ENCODE assay signal across 2 cellular contexts in genomic region chr2:215505044-215505786, GRCh38.
A peak's percentile ranks its signal among the peaks of the same experiment; 100 is the strongest.
TF ChIP-seq lines count a peak whose summit lies in the region.

No MANE protein-coding gene starts in this region.

TF ChIP-seq in K562, 482 proteins besides CTCF, POLR2A, EP300 and RAD21 (continued from another document and continues in another):
- no peak for TF ChIP-seq ZNF398 (CRISPR knock-in tag; IDR thresholded peaks at IDR 0.05)
- TF ChIP-seq ZNF282 (CRISPR knock-in tag; IDR thresholded peaks at IDR 0.05): no peak
- peak; percentile 41; the same call in 1 of the 2 replicates for TF ChIP-seq FOSL1 (tag; conservative IDR thresholded peaks at IDR 0.05)
- TF ChIP-seq TEAD4 (IDR thresholded peaks at IDR 0.05; ENCODE audit: low read length): peak; percentile 93
- TF ChIP-seq TEAD4 (CRISPR knock-in tag; IDR thresholded peaks at IDR 0.05; ENCODE audit: borderline replicate concordance): no peak
- no peak for TF ChIP-seq TFAM (CRISPR knock-in tag; conservative IDR thresholded peaks at IDR 0.05)
- no peak for TF ChIP-seq TSC22D4 (tag; IDR thresholded peaks at IDR 0.05)
- no peak for TF ChIP-seq ZNF347 (CRISPR knock-in tag; IDR thresholded peaks at IDR 0.05; ENCODE audit: low read depth)
- TF ChIP-seq DPF2 (IDR thresholded peaks at IDR 0.05): peak; percentile 96
- peak; percentile 93 to 95 for TF ChIP-seq TRIM24 (IDR thresholded peaks at IDR 0.05)
- peak in 1 of 2 experiments; percentile 20 for TF ChIP-seq AFF1 (IDR thresholded peaks at IDR 0.05; ENCODE audit: low read depth in 1 of 2, partially characterized antibody in 2 of 2)
- no peak for TF ChIP-seq ZNF785 (CRISPR knock-in tag; IDR thresholded peaks at IDR 0.05)
- TF ChIP-seq HCFC1 (IDR thresholded peaks at IDR 0.05; ENCODE audit: low read depth, low read length): no peak
- TF ChIP-seq ZFP36 (IDR thresholded peaks at IDR 0.05; ENCODE audit: low read depth, low read length, partially characterized antibody): peak; percentile 40
- no peak for TF ChIP-seq ZNF79 (CRISPR knock-in tag; IDR thresholded peaks at IDR 0.05; ENCODE audit: low read depth)

TF ChIP-seq in HepG2, 621 proteins besides CTCF, POLR2A, EP300 and RAD21 (continued from another document and continues in another):
- TF ChIP-seq, protein P1, sequence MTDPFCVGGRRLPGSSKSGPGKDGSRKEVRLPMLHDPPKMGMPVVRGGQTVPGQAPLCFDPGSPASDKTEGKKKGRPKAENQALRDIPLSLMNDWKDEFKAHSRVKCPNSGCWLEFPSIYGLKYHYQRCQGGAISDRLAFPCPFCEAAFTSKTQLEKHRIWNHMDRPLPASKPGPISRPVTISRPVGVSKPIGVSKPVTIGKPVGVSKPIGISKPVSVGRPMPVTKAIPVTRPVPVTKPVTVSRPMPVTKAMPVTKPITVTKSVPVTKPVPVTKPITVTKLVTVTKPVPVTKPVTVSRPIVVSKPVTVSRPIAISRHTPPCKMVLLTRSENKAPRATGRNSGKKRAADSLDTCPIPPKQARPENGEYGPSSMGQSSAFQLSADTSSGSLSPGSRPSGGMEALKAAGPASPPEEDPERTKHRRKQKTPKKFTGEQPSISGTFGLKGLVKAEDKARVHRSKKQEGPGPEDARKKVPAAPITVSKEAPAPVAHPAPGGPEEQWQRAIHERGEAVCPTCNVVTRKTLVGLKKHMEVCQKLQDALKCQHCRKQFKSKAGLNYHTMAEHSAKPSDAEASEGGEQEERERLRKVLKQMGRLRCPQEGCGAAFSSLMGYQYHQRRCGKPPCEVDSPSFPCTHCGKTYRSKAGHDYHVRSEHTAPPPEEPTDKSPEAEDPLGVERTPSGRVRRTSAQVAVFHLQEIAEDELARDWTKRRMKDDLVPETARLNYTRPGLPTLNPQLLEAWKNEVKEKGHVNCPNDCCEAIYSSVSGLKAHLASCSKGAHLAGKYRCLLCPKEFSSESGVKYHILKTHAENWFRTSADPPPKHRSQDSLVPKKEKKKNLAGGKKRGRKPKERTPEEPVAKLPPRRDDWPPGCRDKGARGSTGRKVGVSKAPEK (CRISPR knock-in tag; IDR thresholded peaks at IDR 0.05; ENCODE audit: borderline replicate concordance): no peak
- TF ChIP-seq SP140L (CRISPR knock-in tag; IDR thresholded peaks at IDR 0.05; ENCODE audit: borderline replicate concordance): 0 out of 2 replicates have a peak, but pooled peaks have one; percentile 70
- no peak for TF ChIP-seq PCBP2 (optimal IDR thresholded peaks at IDR 0.05; ENCODE audit: low read depth, low read length, poor library complexity, severe bottlenecking)
- TF ChIP-seq, protein P2, sequence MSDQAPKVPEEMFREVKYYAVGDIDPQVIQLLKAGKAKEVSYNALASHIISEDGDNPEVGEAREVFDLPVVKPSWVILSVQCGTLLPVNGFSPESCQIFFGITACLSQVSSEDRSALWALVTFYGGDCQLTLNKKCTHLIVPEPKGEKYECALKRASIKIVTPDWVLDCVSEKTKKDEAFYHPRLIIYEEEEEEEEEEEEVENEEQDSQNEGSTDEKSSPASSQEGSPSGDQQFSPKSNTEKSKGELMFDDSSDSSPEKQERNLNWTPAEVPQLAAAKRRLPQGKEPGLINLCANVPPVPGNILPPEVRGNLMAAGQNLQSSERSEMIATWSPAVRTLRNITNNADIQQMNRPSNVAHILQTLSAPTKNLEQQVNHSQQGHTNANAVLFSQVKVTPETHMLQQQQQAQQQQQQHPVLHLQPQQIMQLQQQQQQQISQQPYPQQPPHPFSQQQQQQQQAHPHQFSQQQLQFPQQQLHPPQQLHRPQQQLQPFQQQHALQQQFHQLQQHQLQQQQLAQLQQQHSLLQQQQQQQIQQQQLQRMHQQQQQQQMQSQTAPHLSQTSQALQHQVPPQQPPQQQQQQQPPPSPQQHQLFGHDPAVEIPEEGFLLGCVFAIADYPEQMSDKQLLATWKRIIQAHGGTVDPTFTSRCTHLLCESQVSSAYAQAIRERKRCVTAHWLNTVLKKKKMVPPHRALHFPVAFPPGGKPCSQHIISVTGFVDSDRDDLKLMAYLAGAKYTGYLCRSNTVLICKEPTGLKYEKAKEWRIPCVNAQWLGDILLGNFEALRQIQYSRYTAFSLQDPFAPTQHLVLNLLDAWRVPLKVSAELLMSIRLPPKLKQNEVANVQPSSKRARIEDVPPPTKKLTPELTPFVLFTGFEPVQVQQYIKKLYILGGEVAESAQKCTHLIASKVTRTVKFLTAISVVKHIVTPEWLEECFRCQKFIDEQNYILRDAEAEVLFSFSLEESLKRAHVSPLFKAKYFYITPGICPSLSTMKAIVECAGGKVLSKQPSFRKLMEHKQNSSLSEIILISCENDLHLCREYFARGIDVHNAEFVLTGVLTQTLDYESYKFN (CRISPR knock-in tag; conservative IDR thresholded peaks at IDR 0.05): peak; percentile 74
- TF ChIP-seq, protein P3, sequence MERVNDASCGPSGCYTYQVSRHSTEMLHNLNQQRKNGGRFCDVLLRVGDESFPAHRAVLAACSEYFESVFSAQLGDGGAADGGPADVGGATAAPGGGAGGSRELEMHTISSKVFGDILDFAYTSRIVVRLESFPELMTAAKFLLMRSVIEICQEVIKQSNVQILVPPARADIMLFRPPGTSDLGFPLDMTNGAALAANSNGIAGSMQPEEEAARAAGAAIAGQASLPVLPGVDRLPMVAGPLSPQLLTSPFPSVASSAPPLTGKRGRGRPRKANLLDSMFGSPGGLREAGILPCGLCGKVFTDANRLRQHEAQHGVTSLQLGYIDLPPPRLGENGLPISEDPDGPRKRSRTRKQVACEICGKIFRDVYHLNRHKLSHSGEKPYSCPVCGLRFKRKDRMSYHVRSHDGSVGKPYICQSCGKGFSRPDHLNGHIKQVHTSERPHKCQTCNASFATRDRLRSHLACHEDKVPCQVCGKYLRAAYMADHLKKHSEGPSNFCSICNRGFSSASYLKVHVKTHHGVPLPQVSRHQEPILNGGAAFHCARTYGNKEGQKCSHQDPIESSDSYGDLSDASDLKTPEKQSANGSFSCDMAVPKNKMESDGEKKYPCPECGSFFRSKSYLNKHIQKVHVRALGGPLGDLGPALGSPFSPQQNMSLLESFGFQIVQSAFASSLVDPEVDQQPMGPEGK (CRISPR knock-in tag; IDR thresholded peaks at IDR 0.05): peak; percentile 69
- TF ChIP-seq HMG20A (CRISPR knock-in tag; IDR thresholded peaks at IDR 0.05; ENCODE audit: borderline replicate concordance): peak; percentile 58; the same call in 1 of the 2 replicates
- TF ChIP-seq ZNF124 (CRISPR knock-in tag; IDR thresholded peaks at IDR 0.05): 0 out of 2 replicates have a peak, but pooled peaks have one; percentile 49
- TF ChIP-seq RXRA (CRISPR knock-in tag; IDR thresholded peaks at IDR 0.05): peak; percentile 28; the same call in 1 of the 2 replicates
- TF ChIP-seq ZSCAN30 (CRISPR knock-in tag; IDR thresholded peaks at IDR 0.05): no peak
- 0 out of 2 replicates have a peak, but pooled peaks have one; percentile 67 for TF ChIP-seq RARA (CRISPR knock-in tag; IDR thresholded peaks at IDR 0.05)
- peak; percentile 30; the same call in 1 of the 2 replicates for TF ChIP-seq FOXA3 (CRISPR knock-in tag; IDR thresholded peaks at IDR 0.05)
- TF ChIP-seq KDM1A (CRISPR knock-in tag; IDR thresholded peaks at IDR 0.05): no peak
- peak; percentile 72; the same call in 1 of the 2 replicates for TF ChIP-seq HOXA5 (CRISPR knock-in tag; IDR thresholded peaks at IDR 0.05)
- TF ChIP-seq ZFP36 (IDR thresholded peaks at IDR 0.05; ENCODE audit: borderline replicate concordance, low read depth, low read length, partially characterized antibody): no peak
- TF ChIP-seq MAFF (IDR thresholded peaks at IDR 0.05; ENCODE audit: low read depth, low read length): peak; percentile 96
- TF ChIP-seq ZKSCAN5 (CRISPR knock-in tag; IDR thresholded peaks at IDR 0.05): peak; percentile 63; the same call in 1 of the 2 replicates
- TF ChIP-seq FOXJ3 (CRISPR knock-in tag; IDR thresholded peaks at IDR 0.05; ENCODE audit: borderline replicate concordance): peak; percentile 53; the same call in 1 of the 2 replicates
- TF ChIP-seq DR1 (CRISPR knock-in tag; IDR thresholded peaks at IDR 0.05): no peak
- TF ChIP-seq, protein P4, sequence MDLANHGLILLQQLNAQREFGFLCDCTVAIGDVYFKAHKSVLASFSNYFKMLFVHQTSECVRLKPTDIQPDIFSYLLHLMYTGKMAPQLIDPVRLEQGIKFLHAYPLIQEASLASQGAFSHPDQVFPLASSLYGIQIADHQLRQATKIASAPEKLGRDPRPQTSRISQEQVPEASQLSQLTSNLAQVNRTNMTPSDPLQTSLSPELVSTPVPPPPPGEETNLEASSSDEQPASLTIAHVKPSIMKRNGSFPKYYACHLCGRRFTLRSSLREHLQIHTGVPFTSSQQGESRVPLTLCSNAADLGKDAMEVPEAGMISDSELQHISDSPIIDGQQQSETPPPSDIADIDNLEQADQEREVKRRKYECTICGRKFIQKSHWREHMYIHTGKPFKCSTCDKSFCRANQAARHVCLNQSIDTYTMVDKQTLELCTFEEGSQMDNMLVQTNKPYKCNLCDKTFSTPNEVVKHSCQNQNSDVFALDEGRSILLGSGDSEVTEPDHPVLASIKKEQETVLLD (CRISPR knock-in tag; IDR thresholded peaks at IDR 0.05; ENCODE audit: low read depth): no peak
- peak; percentile 21; the same call in 1 of the 2 replicates for TF ChIP-seq HOXA3 (CRISPR knock-in tag; IDR thresholded peaks at IDR 0.05)
- peak; percentile 63 for TF ChIP-seq ZMYM4 (CRISPR knock-in tag; IDR thresholded peaks at IDR 0.05)
- peak; percentile 65; the same call in 1 of the 2 replicates for TF ChIP-seq ZNF331 (CRISPR knock-in tag; IDR thresholded peaks at IDR 0.05)
- TF ChIP-seq, protein P5, sequence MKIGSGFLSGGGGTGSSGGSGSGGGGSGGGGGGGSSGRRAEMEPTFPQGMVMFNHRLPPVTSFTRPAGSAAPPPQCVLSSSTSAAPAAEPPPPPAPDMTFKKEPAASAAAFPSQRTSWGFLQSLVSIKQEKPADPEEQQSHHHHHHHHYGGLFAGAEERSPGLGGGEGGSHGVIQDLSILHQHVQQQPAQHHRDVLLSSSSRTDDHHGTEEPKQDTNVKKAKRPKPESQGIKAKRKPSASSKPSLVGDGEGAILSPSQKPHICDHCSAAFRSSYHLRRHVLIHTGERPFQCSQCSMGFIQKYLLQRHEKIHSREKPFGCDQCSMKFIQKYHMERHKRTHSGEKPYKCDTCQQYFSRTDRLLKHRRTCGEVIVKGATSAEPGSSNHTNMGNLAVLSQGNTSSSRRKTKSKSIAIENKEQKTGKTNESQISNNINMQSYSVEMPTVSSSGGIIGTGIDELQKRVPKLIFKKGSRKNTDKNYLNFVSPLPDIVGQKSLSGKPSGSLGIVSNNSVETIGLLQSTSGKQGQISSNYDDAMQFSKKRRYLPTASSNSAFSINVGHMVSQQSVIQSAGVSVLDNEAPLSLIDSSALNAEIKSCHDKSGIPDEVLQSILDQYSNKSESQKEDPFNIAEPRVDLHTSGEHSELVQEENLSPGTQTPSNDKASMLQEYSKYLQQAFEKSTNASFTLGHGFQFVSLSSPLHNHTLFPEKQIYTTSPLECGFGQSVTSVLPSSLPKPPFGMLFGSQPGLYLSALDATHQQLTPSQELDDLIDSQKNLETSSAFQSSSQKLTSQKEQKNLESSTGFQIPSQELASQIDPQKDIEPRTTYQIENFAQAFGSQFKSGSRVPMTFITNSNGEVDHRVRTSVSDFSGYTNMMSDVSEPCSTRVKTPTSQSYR (CRISPR knock-in tag; IDR thresholded peaks at IDR 0.05; ENCODE audit: borderline replicate concordance): no peak
- peak; percentile 63 for TF ChIP-seq ELF3 (CRISPR knock-in tag; IDR thresholded peaks at IDR 0.05)
- no peak for TF ChIP-seq MXD3 (CRISPR knock-in tag; IDR thresholded peaks at IDR 0.05)
- TF ChIP-seq NCOA2 (CRISPR knock-in tag; IDR thresholded peaks at IDR 0.05): peak; percentile 74
- TF ChIP-seq ZNF704 (CRISPR knock-in tag; IDR thresholded peaks at IDR 0.05; ENCODE audit: borderline replicate concordance): no peak
- TF ChIP-seq CEBPB (IDR thresholded peaks at IDR 0.05; ENCODE audit: borderline replicate concordance, low read depth, low read length): peak; percentile 87
- 0 out of 2 replicates have a peak, but pooled peaks have one; percentile 37 for TF ChIP-seq NKX3-1 (CRISPR knock-in tag; IDR thresholded peaks at IDR 0.05)
- TF ChIP-seq, protein P6, sequence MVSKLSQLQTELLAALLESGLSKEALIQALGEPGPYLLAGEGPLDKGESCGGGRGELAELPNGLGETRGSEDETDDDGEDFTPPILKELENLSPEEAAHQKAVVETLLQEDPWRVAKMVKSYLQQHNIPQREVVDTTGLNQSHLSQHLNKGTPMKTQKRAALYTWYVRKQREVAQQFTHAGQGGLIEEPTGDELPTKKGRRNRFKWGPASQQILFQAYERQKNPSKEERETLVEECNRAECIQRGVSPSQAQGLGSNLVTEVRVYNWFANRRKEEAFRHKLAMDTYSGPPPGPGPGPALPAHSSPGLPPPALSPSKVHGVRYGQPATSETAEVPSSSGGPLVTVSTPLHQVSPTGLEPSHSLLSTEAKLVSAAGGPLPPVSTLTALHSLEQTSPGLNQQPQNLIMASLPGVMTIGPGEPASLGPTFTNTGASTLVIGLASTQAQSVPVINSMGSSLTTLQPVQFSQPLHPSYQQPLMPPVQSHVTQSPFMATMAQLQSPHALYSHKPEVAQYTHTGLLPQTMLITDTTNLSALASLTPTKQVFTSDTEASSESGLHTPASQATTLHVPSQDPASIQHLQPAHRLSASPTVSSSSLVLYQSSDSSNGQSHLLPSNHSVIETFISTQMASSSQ (IDR thresholded peaks at IDR 0.05; ENCODE audit: low read depth): peak; percentile 54; the same call in 1 of the 2 replicates
- TF ChIP-seq, protein P6 (CRISPR knock-in tag; IDR thresholded peaks at IDR 0.05; ENCODE audit: borderline replicate concordance): no peak
